8 cellular contexts compared by ENCODE assay signal in genomic region chr22:21866821-21867527, GRCh38. TPM values are rescaled to one million over a fixed set of nuclear protein-coding genes. Genes with fewer than 3 reads are reported as not detected.
DNase-seq lines count a peak whose midpoint lies in the region; ATAC-seq and TF ChIP-seq lines count a peak whose summit lies in the region.

No MANE protein-coding gene starts in this region.

- H3K36me3 ChIP-seq in WERI-Rb-1: peaks cover 14% of the 10 kb centered on the region
- no peaks in the 10 kb centered on the region for H3K36me3 ChIP-seq in duodenal mucosa (ENCODE audit: control insufficient read depth in 1 of 2, insufficient read depth in 2 of 2, low read length in 2 of 2)
- H3K36me3 ChIP-seq in mesodermal cell (ENCODE audit: control insufficient read depth, insufficient read depth, low read length): no peaks in the 10 kb centered on the region
- no peaks in the 10 kb centered on the region for H3K36me3 ChIP-seq in suprapubic skin

- H3K9ac ChIP-seq in duodenal mucosa (ENCODE audit: low read depth in 1 of 2, low read length in 2 of 2): peak overlapping the region; percentile 75 to 76

- no peaks in the 10 kb centered on the region for H3K27me3 ChIP-seq in WERI-Rb-1 (ENCODE audit: insufficient read depth, low read depth, severe bottlenecking)
- H3K27me3 ChIP-seq in duodenal mucosa (ENCODE audit: control insufficient read depth in 1 of 2, insufficient read depth in 2 of 2, low read length in 2 of 2): no peaks in the 10 kb centered on the region
- H3K27me3 ChIP-seq in suprapubic skin: no peaks in the 10 kb centered on the region

- no peak for TF ChIP-seq EP300 in suprapubic skin (IDR thresholded peaks at IDR 0.05)

- TF ChIP-seq POLR2A in suprapubic skin (IDR thresholded peaks at IDR 0.05): no peak

- TF ChIP-seq CTCF in WERI-Rb-1 (IDR thresholded peaks at IDR 0.05; ENCODE audit: low read depth, low read length) (no peak), suprapubic skin (IDR thresholded peaks at IDR 0.05) (no peak)

- H3K4me3 ChIP-seq in WERI-Rb-1 (ENCODE audit: low read depth, low read length): peak overlapping the region; percentile 98
- peak overlapping the region; percentile 85 to 86 for H3K4me3 ChIP-seq in duodenal mucosa (ENCODE audit: low read depth in 1 of 2, low read length in 2 of 2)
- H3K4me3 ChIP-seq in mesodermal cell (ENCODE audit: extremely low read depth, insufficient read depth, low read length, poor library complexity, severe bottlenecking): peak overlapping the region; percentile 91
- peak overlapping the region; percentile 76 for H3K4me3 ChIP-seq in suprapubic skin

- H3K27ac ChIP-seq in WERI-Rb-1 (peak overlapping the region; percentile 92), duodenal mucosa (ENCODE audit: low read depth, low read length) (peak overlapping the region; percentile 88), mesodermal cell (ENCODE audit: low read depth, low read length, severe bottlenecking) (peak overlapping the region; percentile 45), suprapubic skin (peak overlapping the region; percentile 91)

- 0% methylated on average over 50 to 56 of the region's 92 CpGs for WGBS in mesodermal cell (ENCODE audit: insufficient coverage in 2 of 2), 2 experiments
- WGBS in suprapubic skin: 0% methylated on average over 11 of the region's 92 CpGs

- ATAC-seq in HG03139 (IDR thresholded peaks at IDR 0.05; ENCODE audit: unreplicated experiment): peak; percentile 24

- DNase-seq in DMS53 (lab: John Stamatoyannopoulos, UW): peak; percentile 53
- DNase-seq in DMS53 treated with DMSO at 0.1 percent for 48 hours (lab: John Stamatoyannopoulos, UW; ENCODE audit: unreplicated experiment): no peak
- DNase-seq in WERI-Rb-1: no peak
- peak in 1 of 2 donors; percentile 70 for DNase-seq in suprapubic skin (ENCODE audit: low spot score in 2 of 2)
- DNase-seq in NCI-H1436 (lab: John Stamatoyannopoulos, UW): no peak

- no peaks in the 10 kb centered on the region for H3K9me3 ChIP-seq in WERI-Rb-1 (ENCODE audit: severe bottlenecking)
- no peaks in the 10 kb centered on the region for H3K9me3 ChIP-seq in duodenal mucosa (ENCODE audit: control insufficient read depth in 1 of 2, low read length in 2 of 2)
- H3K9me3 ChIP-seq in mesodermal cell (ENCODE audit: control insufficient read depth, low read length): no peaks in the 10 kb centered on the region
- H3K9me3 ChIP-seq in suprapubic skin: no peaks in the 10 kb centered on the region

- H3K4me1 ChIP-seq in duodenal mucosa (ENCODE audit: control insufficient read depth in 1 of 2, insufficient read depth in 2 of 2, low read length in 2 of 2): peaks cover 18 to 30% of the 10 kb centered on the region in 2 donors
- H3K4me1 ChIP-seq in mesodermal cell (ENCODE audit: control insufficient read depth, insufficient read depth, low read length, poor library complexity, severe bottlenecking): peaks cover 12% of the 10 kb centered on the region
- H3K4me1 ChIP-seq in suprapubic skin: peaks cover 52% of the 10 kb centered on the region

RNA-seq across cellular contexts. Expression of gene MAPK1, which starts 0.5 kb away (rescaled TPM):
- polyA plus RNA-seq in mesodermal cell (2013, experiment 1 of 2): 95.7 TPM
- 81.7 TPM for polyA plus RNA-seq in mesodermal cell (2013, experiment 2 of 2)
- 10 to 100 TPM; 51.3 to 77.8 (median 66.0) TPM for total RNA-seq in suprapubic skin
